In genomic region chr3:48361928-48362327, GRCh38 we compare ENCODE assay signal across 40 cellular contexts. TPM values are rescaled to one million over a fixed set of nuclear protein-coding genes. Genes with fewer than 3 reads are reported as not detected.
"Had no signal": no experiment of that assay in that cellular context is flagged by ENCODE, and none has a peak within 500 bp of the region (broad histone marks: within the 10 kb centered on the region; RNA-seq: fewer than 3 reads in every experiment).

No MANE protein-coding gene starts in this region.

- DNase-seq: Kasumi-1, MG63, MM.1S, MV-4-11, NCI-H1048, NCI-H1092, NCI-H1092 treated with DMSO at 0.1 percent for 48 hours, NCI-H1105, NCI-H1105 treated with DMSO at 0.1 percent for 48 hours, NCI-H1417, NCI-H1417 treated with DMSO at 0.1 percent for 48 hours, NCI-H1436, NCI-H1436 treated with DMSO at 0.1 percent for 48 hours, NCI-H146, NCI-H1694, NCI-H1694 treated with DMSO at 0.1 percent for 48 hours, NCI-H187, NCI-H187 treated with DMSO at 0.1 percent for 48 hours, NCI-H1930, NCI-H2029, NCI-H2029 treated with DMSO at 0.1 percent for 48 hours, NCI-H2081, NCI-H2081 treated with DMSO at 0.1 percent for 48 hours, NCI-H2107, NCI-H2171, NCI-H2171 treated with DMSO at 0.1 percent for 48 hours, NCI-H2227 treated with DMSO at 0.1 percent for 48 hours, NCI-H226, NCI-H345, NCI-H446, NCI-H446 treated with DMSO at 0.1 percent for 48 hours, NCI-H510A, NCI-H510A treated with DMSO at 0.1 percent for 48 hours, NCI-H524, NCI-H524 treated with DMSO at 0.1 percent for 48 hours, NCI-H526 had no signal

- H3K36me3 ChIP-seq: MG63 had no signal

- H3K27me3 ChIP-seq: MG63 had no signal

- H3K4me3 ChIP-seq: MG63 had no signal

RNA-seq across cellular contexts. Expression of gene FBXW12, which starts 10.1 kb away (rescaled TPM):
- total RNA-seq: LHCN-M2, M059J, MCF 10A, NCI-H460 had no signal

RNA-seq across cellular contexts. Expression of gene SPINK8, which starts 28.5 kb away (rescaled TPM):
- total RNA-seq: LHCN-M2, M059J, MCF 10A, NCI-H460 had no signal
